Comparison of ENCODE assay signal across 17 cellular contexts in genomic region chr15:79169531-79170123, GRCh38.
DNase-seq lines count a peak whose midpoint lies in the region; TF ChIP-seq lines count a peak whose summit lies in the region.
"Had no signal": no experiment of that assay in that cellular context is flagged by ENCODE, and none has a peak within 500 bp of the region (broad histone marks: within the 10 kb centered on the region; RNA-seq: fewer than 3 reads in every experiment).

No MANE protein-coding gene starts in this region.

- H3K4me3 ChIP-seq in breast epithelium (no peak overlapping the region), vagina (no peak overlapping the region), esophagus squamous epithelium (no peak overlapping the region)
- H3K4me3 ChIP-seq: body of pancreas, tibial nerve had no signal

- H3K4me1 Mint-ChIP-seq in MCF 10A (ENCODE audit: insufficient read depth, unreplicated experiment) (peaks cover 21% of the 10 kb centered on the region), neural crest cell (peaks cover 21% of the 10 kb centered on the region)
- H3K4me1 Mint-ChIP-seq: CD8-positive, alpha-beta memory T cell; T-helper 17 cell had no signal

- H3K4me3 Mint-ChIP-seq in MCF 10A (ENCODE audit: unreplicated experiment) (no peak overlapping the region), neural crest cell (no peak overlapping the region)
- H3K4me3 Mint-ChIP-seq: activated naive CD4-positive, alpha-beta T cell treated with anti-CD3 and anti-CD28 coated beads for 36 hours; CD8-positive, alpha-beta memory T cell; T-helper 17 cell had no signal

- H3K4me1 ChIP-seq in breast epithelium (no peaks in the 10 kb centered on the region), vagina (peaks cover 19% of the 10 kb centered on the region), esophagus squamous epithelium (peaks cover 0 to 15% (median 7%) of the 10 kb centered on the region in 3 donors)

- 24 to 37% methylated on average over 4 of the region's 4 CpGs for WGBS in esophagus squamous epithelium, 2 donors

- no peaks in the 10 kb centered on the region for H3K27me3 Mint-ChIP-seq in MCF 10A (ENCODE audit: insufficient read depth, unreplicated experiment)
- peaks cover 27% of the 10 kb centered on the region for H3K27me3 Mint-ChIP-seq in neural crest cell (ENCODE audit: low read depth)

- H3K27ac ChIP-seq in breast epithelium (no peak overlapping the region), vagina (peak overlapping the region; percentile 24), esophagus squamous epithelium (no peak overlapping the region)
- H3K27ac ChIP-seq: body of pancreas, tibial nerve had no signal

- CTCF ChIA-PET in MCF 10A (lab: Yijun Ruan, JAX) = interaction anchor here (0.6 to 1.4 kb wide), 5 partner anchors 10 to 923 kb away, joined by 3 to 7 read pairs (median 4); no protein-coding TSS in a partner anchor

- no TSS peak for BruUV-seq in MCF 10A (replicated peaks; lab: Mats Ljungman, UMichigan)

- intact Hi-C loops in MCF 10A (cut with micrococcal nuclease) = no loop called here
- intact Hi-C loops in breast epithelium (cut with DNase I; ENCODE audit: low total_unique reads) = no loop called here
- intact Hi-C loops in head of caudate nucleus (cut with DNase I) = no loop called here
- intact Hi-C loops in vagina (cut with DNase I) = no loop called here
- intact Hi-C loops in esophagus squamous epithelium (cut with DNase I) = no loop called here

- H3K9me3 ChIP-seq in breast epithelium = no peaks in the 10 kb centered on the region
- H3K9me3 ChIP-seq in vagina = no peaks in the 10 kb centered on the region
- H3K9me3 ChIP-seq in esophagus squamous epithelium = no peaks in the 10 kb centered on the region
- H3K9me3 ChIP-seq: body of pancreas, tibial nerve had no signal

- POLR2A ChIA-PET in MCF 10A (lab: Yijun Ruan, JAX) = interaction anchor here (0.5 to 1.3 kb wide), 4 partner anchors 12 to 83 kb away, joined by 3 to 4 read pairs (median 3); no protein-coding TSS in a partner anchor

- H3K36me3 Mint-ChIP-seq in MCF 10A (ENCODE audit: insufficient read depth, unreplicated experiment) = peaks cover 6% of the 10 kb centered on the region
- no peaks in the 10 kb centered on the region for H3K36me3 Mint-ChIP-seq in neural crest cell (ENCODE audit: low read depth)
- H3K36me3 Mint-ChIP-seq: CD8-positive, alpha-beta memory T cell had no signal

- H3K27ac Mint-ChIP-seq in MCF 10A (ENCODE audit: low read depth, unreplicated experiment) (peak overlapping the region; percentile 81), neural crest cell (ENCODE audit: unreplicated experiment) (peak overlapping the region; percentile 36)
- H3K27ac Mint-ChIP-seq: activated naive CD4-positive, alpha-beta T cell treated with anti-CD3 and anti-CD28 coated beads for 36 hours; CD8-positive, alpha-beta memory T cell; T-helper 17 cell had no signal

- H3K27me3 ChIP-seq in breast epithelium (no peaks in the 10 kb centered on the region), vagina (no peaks in the 10 kb centered on the region), esophagus squamous epithelium (peaks cover 0 to 60% (median 2%) of the 10 kb centered on the region in 4 donors)
- H3K27me3 ChIP-seq: body of pancreas, tibial nerve had no signal

- no peaks in the 10 kb centered on the region for H3K36me3 ChIP-seq in breast epithelium
- no peaks in the 10 kb centered on the region for H3K36me3 ChIP-seq in vagina
- H3K36me3 ChIP-seq in esophagus squamous epithelium = no peaks in the 10 kb centered on the region
- H3K36me3 ChIP-seq: tibial nerve had no signal

- no peak for TF ChIP-seq CTCF in MCF 10A (IDR thresholded peaks at IDR 0.05; ENCODE audit: unreplicated experiment)
- no peak for TF ChIP-seq CTCF in breast epithelium (IDR thresholded peaks at IDR 0.05)
- no peak for TF ChIP-seq CTCF in neural crest cell (conservative IDR thresholded peaks at IDR 0.05)
- no peak for TF ChIP-seq CTCF in vagina (IDR thresholded peaks at IDR 0.05)
- no peak for TF ChIP-seq CTCF in esophagus squamous epithelium (IDR thresholded peaks at IDR 0.05)

- H3K9me3 Mint-ChIP-seq in MCF 10A (ENCODE audit: unreplicated experiment) (no peaks in the 10 kb centered on the region), neural crest cell (peaks cover 4% of the 10 kb centered on the region)
- H3K9me3 Mint-ChIP-seq: activated naive CD4-positive, alpha-beta T cell treated with anti-CD3 and anti-CD28 coated beads for 36 hours had no signal

- TF ChIP-seq POLR2A in breast epithelium (IDR thresholded peaks at IDR 0.05) (no peak), vagina (IDR thresholded peaks at IDR 0.05) (no peak), esophagus squamous epithelium (IDR thresholded peaks at IDR 0.05) (no peak)

- peak; percentile 27 for DNase-seq in MCF 10A (ENCODE audit: unreplicated experiment)
- no peak for DNase-seq in breast epithelium (ENCODE audit: low spot score in 2 of 2)
- DNase-seq in head of caudate nucleus = peak in 41 of 42 donors; percentile 21 to 87 (median 56)
- no peak for DNase-seq in neural crest cell (ENCODE audit: low read depth, low spot score)
- peak in 1 of 2 donors; percentile 47 for DNase-seq in vagina (ENCODE audit: extremely low spot score in 2 of 2)
- DNase-seq in esophagus squamous epithelium (lab: John Stamatoyannopoulos, UW) = no peak
- no peak for DNase-seq in NCI-H2107 treated with DMSO at 0.1 percent for 48 hours (lab: John Stamatoyannopoulos, UW; ENCODE audit: unreplicated experiment)
- no peak for DNase-seq in NCI-H2171 (lab: John Stamatoyannopoulos, UW)
- DNase-seq: activated CD4-positive, alpha-beta T cell treated with anti-CD3 and anti-CD28 coated beads for 1 hour; activated naive CD4-positive, alpha-beta T cell treated with anti-CD3 and anti-CD28 coated beads for 36 hours; CD8-positive, alpha-beta memory T cell; effector CD8-positive, alpha-beta T cell; NCI-H2029 treated with DMSO at 0.1 percent for 48 hours; stimulated activated CD4-positive, alpha-beta T cell treated with anti-CD3 and anti-CD28 coated beads, Interleukin-4, amount 100 ng/mL, for 4 hours; T-helper 17 cell had no signal

Comparison
In these comparisons a context has a peak if more than half of its experiments do, and no peak if none do; other contexts are left out.
1. DNase-seq: peak in MCF 10A (single experiment) and head of caudate nucleus (41 of 42); none in breast epithelium (0 of 2), neural crest cell (single experiment), esophagus squamous epithelium (single experiment), NCI-H2107 treated with DMSO at 0.1 percent for 48 hours (single experiment) and NCI-H2171 (single experiment).